ENCODE assay signal across 8 cellular contexts in genomic region chr9:106862946-106863740, GRCh38. TPM values are rescaled to one million over a fixed set of nuclear protein-coding genes. Genes with fewer than 3 reads are reported as not detected.
DNase-seq lines count a peak whose midpoint lies in the region; ATAC-seq and TF ChIP-seq lines count a peak whose summit lies in the region.

TSS of gene ZNF462 (plus strand) at chr9:106863166. CDS start at chr9:106923384, 60,218 bp downstream.

- H3K27ac ChIP-seq in prostate gland, result peak within 1 kb of the TSS; percentile 87 to 89

- H3K36me3 Mint-ChIP-seq in T-helper 1 cell treated with Interleukin-12 subunit alpha and Interleukin-12 subunit beta and Interleukin-4 antibody, amounts not matched to agents 30 μg/mL and 1 μg/mL, for 36 hours (ENCODE audit: low read depth), result peaks cover 1% of the 10 kb centered on the region

- no peaks in the 10 kb centered on the region for H3K36me3 ChIP-seq in prostate gland

- intact Hi-C loops in prostate gland (cut with DNase I), result loop anchor here (5.0 to 10.0 kb wide), 5 partner anchors 59 to 961 kb away; partner anchors contain the start of gene RAD23B

- peaks cover 17% of the 10 kb centered on the region for H3K4me1 Mint-ChIP-seq in T-helper 1 cell treated with Interleukin-12 subunit alpha and Interleukin-12 subunit beta and Interleukin-4 antibody, amounts not matched to agents 30 μg/mL and 1 μg/mL, for 36 hours (ENCODE audit: low read depth)

- H3K4me3 Mint-ChIP-seq in T-helper 1 cell treated with Interleukin-12 subunit alpha and Interleukin-12 subunit beta and Interleukin-4 antibody, amounts not matched to agents 30 μg/mL and 1 μg/mL, for 36 hours, result peak within 1 kb of the TSS; percentile 80

- peak; percentile 36 for TF ChIP-seq POLR2A in prostate gland (IDR thresholded peaks at IDR 0.05)

- H3K27ac Mint-ChIP-seq in T-helper 1 cell treated with Interleukin-12 subunit alpha and Interleukin-12 subunit beta and Interleukin-4 antibody, amounts not matched to agents 30 μg/mL and 1 μg/mL, for 36 hours, result peak within 1 kb of the TSS; percentile 7

- H3K9me3 ChIP-seq in prostate gland, result no peaks in the 10 kb centered on the region

- no peaks in the 10 kb centered on the region for H3K9me3 Mint-ChIP-seq in T-helper 1 cell treated with Interleukin-12 subunit alpha and Interleukin-12 subunit beta and Interleukin-4 antibody, amounts not matched to agents 30 μg/mL and 1 μg/mL, for 36 hours

- peak within 1 kb of the TSS; percentile 67 to 75 for H3K4me3 ChIP-seq in prostate gland

- WGBS in prostate gland, result under 1% methylated on average over 29 of the region's 29 CpGs

- peak in 3 of 4 experiments; percentile 51 to 89 (median 88) for TF ChIP-seq CTCF in prostate gland (IDR thresholded peaks at IDR 0.05)

- no peak for ATAC-seq in HG03280 (IDR thresholded peaks at IDR 0.05; ENCODE audit: unreplicated experiment)

- DNase-seq in T-helper 1 cell, result no peak
- DNase-seq in NCI-H460 (ENCODE audit: extremely low read depth, low read depth), result peak; percentile 46
- DNase-seq in astrocyte of the hippocampus (ENCODE audit: low read depth, low spot score), result peak; percentile 84
- peak; percentile 55 for DNase-seq in hepatic stellate cell (ENCODE audit: low spot score)
- peak; percentile 56 for DNase-seq in prostate gland (ENCODE audit: low spot score)
- DNase-seq in cortex of kidney (lab: John Stamatoyannopoulos, UW), result no peak

- no peaks in the 10 kb centered on the region for H3K27me3 ChIP-seq in prostate gland (replicated peaks; ENCODE audit: insufficient read depth)

- H3K27me3 Mint-ChIP-seq in T-helper 1 cell treated with Interleukin-12 subunit alpha and Interleukin-12 subunit beta and Interleukin-4 antibody, amounts not matched to agents 30 μg/mL and 1 μg/mL, for 36 hours (ENCODE audit: low read depth), result peaks cover 75% of the 10 kb centered on the region

- no peaks in the 10 kb centered on the region for H3K4me1 ChIP-seq in prostate gland (replicated peaks)

RNA-seq across cellular contexts. Expression of gene ZNF462, which starts in this region (rescaled TPM):
- total RNA-seq in NCI-H460 (2014; rRNA removed; shearing (Covaris generic)), result 9.2 and 10.7 TPM in 2 replicates
- polyA plus RNA-seq in NCI-H460 (2014; cell fraction: nucleus; rRNA removed), result 1.8 and 4.2 TPM in 2 replicates
- 10 to 100 TPM; 41.4 to 54.4 TPM for total RNA-seq in prostate gland

Comparison
In these comparisons a context has a peak if more than half of its experiments do, and no peak if none do; other contexts are left out.
1. DNase-seq: peak in NCI-H460 (single experiment), astrocyte of the hippocampus (single experiment), hepatic stellate cell (single experiment) and prostate gland (single experiment); none in T-helper 1 cell (0 of 5) and cortex of kidney (single experiment).